In genomic region chr9:78046120-78046519, GRCh38 we compare ENCODE assay signal across 26 cellular contexts.
"Had no signal": no experiment of that assay in that cellular context is flagged by ENCODE, and none has a peak within 500 bp of the region (broad histone marks: within the 10 kb centered on the region; RNA-seq: fewer than 3 reads in every experiment).

No MANE protein-coding gene starts in this region.

- FAIRE-seq: urothelium cell line had no signal

- H3K4me1 ChIP-seq: suprapubic skin, testis, tibial artery, tibial nerve, transverse colon, upper lobe of left lung, upper lobe of right lung, uterus, vagina had no signal

- DNase-seq: stimulated activated CD4-positive, alpha-beta T cell treated with anti-CD3 and anti-CD28 coated beads, Interleukin-2, amount 100 ng/mL, for 48 hours; stimulated activated CD4-positive, alpha-beta T cell treated with anti-CD3 and anti-CD28 coated beads, Interleukin-4, amount 100 ng/mL, for 1 hour; stimulated activated CD4-positive, alpha-beta T cell treated with anti-CD3 and anti-CD28 coated beads, Interleukin-4, amount 100 ng/mL, for 24 hours; stimulated activated CD4-positive, alpha-beta T cell treated with anti-CD3 and anti-CD28 coated beads, Interleukin-4, amount 100 ng/mL, for 4 hours; stimulated activated CD8-positive, alpha-beta memory T cell treated with anti-CD3 and anti-CD28 coated beads, Interleukin-4, amount 100 ng/mL, for 48 hours; stimulated activated naive B cell treated with anti-CD40 and anti-IgM and Interleukin-4, amounts not matched to agents 10 μg/mL and 1 μg/mL and 100 μg/mL, for 72 hours; stimulated activated naive CD4-positive, alpha-beta T cell; stimulated activated naive CD4-positive, alpha-beta T cell treated with Interleukin-2 at 50 U/mL for 16 hours; stimulated activated naive CD8-positive, alpha-beta T cell treated with anti-CD3 and anti-CD28 coated beads, Interleukin-15, amount 100 ng/mL, for 72 hours; stimulated activated naive CD8-positive, alpha-beta T cell treated with anti-CD3 and anti-CD28 coated beads, Interleukin-15, Interleukin-2, amounts not matched to agents 100 U/mL and 50 U/mL, for 24 hours; stomach; substantia nigra; testis; thyroid gland; tibial artery; transverse colon; upper lobe of left lung; upper lobe of right lung; uterus had no signal

- H3K4me3 ChIP-seq: stomach, suprapubic skin, testis, thoracic aorta, thyroid gland, tibial artery, tibial nerve, transverse colon, upper lobe of left lung, upper lobe of right lung, uterus, vagina had no signal

- H3K27ac ChIP-seq: stomach, suprapubic skin, testis, thoracic aorta, thyroid gland, tibial artery, tibial nerve, transverse colon, upper lobe of left lung, upper lobe of right lung, uterus, vagina had no signal

- H3K36me3 ChIP-seq: stomach, suprapubic skin, thoracic aorta, thyroid gland, tibial artery, tibial nerve, transverse colon, upper lobe of left lung, upper lobe of right lung, uterus, vagina had no signal

- H3K27me3 ChIP-seq: stomach, testis, thyroid gland, tibial artery, tibial nerve, transverse colon, upper lobe of left lung, upper lobe of right lung, uterus, vagina had no signal

- ATAC-seq: stimulated activated effector memory CD8-positive, alpha-beta T cell treated with anti-CD3 and anti-CD28 coated beads, Interleukin-12 subunit alpha, Interleukin-12 subunit beta, amount 100 ng/mL, for 72 hours; stimulated activated memory B cell treated with anti-CD40 and anti-IgM and Interleukin-4, amounts not matched to agents 10 μg/mL and 1 μg/mL and 100 μg/mL, for 72 hours; stimulated activated naive B cell treated with anti-CD40 and anti-IgM and Interleukin-4, amounts not matched to agents 10 μg/mL and 1 μg/mL and 100 μg/mL, for 72 hours; stimulated activated naive CD8-positive, alpha-beta T cell treated with anti-CD3 and anti-CD28 coated beads, Interleukin-15, amount 100 ng/mL, for 72 hours; stimulated activated naive CD8-positive, alpha-beta T cell treated with anti-CD3 and anti-CD28 coated beads, Interleukin-15, Interleukin-2, amounts not matched to agents 100 U/mL and 50 U/mL, for 24 hours; upper lobe of right lung had no signal

- H3K9me3 ChIP-seq: stomach, suprapubic skin, testis, thoracic aorta, thyroid gland, tibial artery, tibial nerve, transverse colon, upper lobe of left lung, upper lobe of right lung, uterus, vagina had no signal
